ENCODE assay signal across 16 cellular contexts in genomic region chr12:111819191-111820158, GRCh38. TPM values are rescaled to one million over a fixed set of nuclear protein-coding genes. Genes with fewer than 3 reads are reported as not detected.
A peak's percentile ranks its signal among the peaks of the same experiment; 100 is the strongest.
DNase-seq lines count a peak whose midpoint lies in the region; ATAC-seq, FAIRE-seq and TF ChIP-seq lines count a peak whose summit lies in the region.
"Had no signal": no experiment of that assay in that cellular context is flagged by ENCODE, and none has a peak within 500 bp of the region (broad histone marks: within the 10 kb centered on the region; RNA-seq: fewer than 3 reads in every experiment).

No MANE protein-coding gene starts in this region.

- no peak overlapping the region for H2AFZ ChIP-seq in GM12878 (ENCODE audit: control insufficient read depth, low read depth, low read length)

- no peaks in the 10 kb centered on the region for H3K36me3 ChIP-seq in GM12878 (ENCODE audit: control insufficient read depth in 2 of 2, insufficient read depth in 2 of 2, low read length in 1 of 2)
- H3K36me3 ChIP-seq in psoas muscle (ENCODE audit: insufficient read depth in 1 of 2, low read depth in 1 of 2) = no peaks in the 10 kb centered on the region
- H3K36me3 ChIP-seq in spleen = no peaks in the 10 kb centered on the region

- H3K36me3 Mint-ChIP-seq in HFFc6 (ENCODE audit: low read depth) = no peaks in the 10 kb centered on the region

- H3K9me3 ChIP-seq in GM12878 (replicated peaks; ENCODE audit: control insufficient read depth, insufficient read depth, low read length) (no peaks in the 10 kb centered on the region), psoas muscle (no peaks in the 10 kb centered on the region), spleen (no peaks in the 10 kb centered on the region)

- POLR2A ChIA-PET in GM12878 (lab: Charles Lee) = no interaction called here

- H4K20me1 ChIP-seq in GM12878 (ENCODE audit: control insufficient read depth, insufficient read depth) = no peaks in the 10 kb centered on the region

- TF ChIP-seq RAD21 in GM12878 (IDR thresholded peaks at IDR 0.05; ENCODE audit: insufficient read depth, low read depth, low read length) = no peak

- no peak overlapping the region for H3K27ac ChIP-seq in GM12878 (ENCODE audit: control insufficient read depth, insufficient read depth)
- H3K27ac ChIP-seq in psoas muscle = peak overlapping the region; percentile 37
- H3K27ac ChIP-seq in spleen = no peak overlapping the region

- no peak for TF ChIP-seq EP300 in GM12878 (IDR thresholded peaks at IDR 0.05; ENCODE audit: borderline replicate concordance in 1 of 2, control insufficient read depth in 1 of 2, low read depth in 2 of 2, low read length in 2 of 2)

- TF ChIP-seq POLR2A in GM12878 (IDR thresholded peaks at IDR 0.05; ENCODE audit: low read depth, low read length) (no peak), spleen (IDR thresholded peaks at IDR 0.05) (no peak)

- peaks cover 22% of the 10 kb centered on the region for H3K27me3 Mint-ChIP-seq in HFFc6 (ENCODE audit: insufficient read depth)
- H3K27me3 Mint-ChIP-seq: activated naive CD8-positive, alpha-beta T cell treated with anti-CD3 and anti-CD28 coated beads, Interleukin-2, amount 50 U/mL, for 24 hours; progenitor cell of endocrine pancreas had no signal

- SMC1A ChIA-PET in GM12878 (lab: Charles Lee; ENCODE audit: uncharacterized antibody, unreplicated experiment) = interaction anchor here (1.2 to 1.3 kb wide), 2 partner anchors 57 to 65 kb away, joined by 3 to 4 read pairs; no protein-coding TSS in a partner anchor

- H3K9ac ChIP-seq in GM12878 (ENCODE audit: control insufficient read depth, insufficient read depth, low read length) = no peak overlapping the region

- ATAC-seq in GM12878 (no peak), psoas muscle (peak in 3 of 4 donors; percentile 22 to 60 (median 56))
- ATAC-seq: activated naive CD8-positive, alpha-beta T cell treated with anti-CD3 and anti-CD28 coated beads, Interleukin-2, amount 50 U/mL, for 24 hours had no signal

- FAIRE-seq in GM12878 (lab: Jason Lieb, UNC) = no peak
- no peak for FAIRE-seq in RCC 7860 (lab: Jason Lieb, UNC)
- FAIRE-seq: islet of Langerhans had no signal

- no peak for TF ChIP-seq CTCF in HFFc6 (IDR thresholded peaks at IDR 0.05)
- no peak for TF ChIP-seq CTCF in GM12878 (IDR thresholded peaks at IDR 0.05 in 2 of 3, conservative IDR thresholded peaks at IDR 0.05 in 1 of 3; ENCODE audit: control insufficient read depth in 2 of 3, extremely low read depth in 1 of 3, insufficient read depth in 1 of 3, low read depth in 3 of 3, low read length in 3 of 3)
- no peak for TF ChIP-seq CTCF in psoas muscle (IDR thresholded peaks at IDR 0.05)
- TF ChIP-seq CTCF in spleen (IDR thresholded peaks at IDR 0.05 in 8 of 11, conservative IDR thresholded peaks at IDR 0.05 in 3 of 11) = no peak

- RAD21 ChIA-PET in GM12878 (lab: Charles Lee; ENCODE audit: unreplicated experiment) = interaction anchor here (1.6 kb wide), 1 partner anchor 66 kb away, joined by 4 read pairs; no protein-coding TSS in a partner anchor

- no peak overlapping the region for H3K4me2 ChIP-seq in GM12878 (ENCODE audit: control insufficient read depth, insufficient read depth)

- no peaks in the 10 kb centered on the region for H3K4me1 ChIP-seq in GM12878 (ENCODE audit: control insufficient read depth, insufficient read depth, low read length)
- no peaks in the 10 kb centered on the region for H3K4me1 ChIP-seq in psoas muscle
- H3K4me1 ChIP-seq in spleen = peaks cover 0 to 21% (median 2%) of the 10 kb centered on the region in 6 donors

- WGBS in GM12878 (ENCODE audit: insufficient coverage, insufficient replicate concordance, low lambda C conversion rate, missing lambda C conversion rate) = 67% methylated on average over 6 of the region's 6 CpGs
- 24 to 34% (median 26%) methylated on average over 6 of the region's 6 CpGs for WGBS in psoas muscle, 3 donors
- 79 to 87% (median 80%) methylated on average over 6 of the region's 6 CpGs for WGBS in spleen, 5 donors

- H3K4me3 ChIP-seq in GM12878 = no peak overlapping the region
- no peak overlapping the region for H3K4me3 ChIP-seq in psoas muscle
- H3K4me3 ChIP-seq in spleen = no peak overlapping the region

- H3K4me3 Mint-ChIP-seq in HFFc6 = no peak overlapping the region
- H3K4me3 Mint-ChIP-seq: activated naive CD8-positive, alpha-beta T cell treated with anti-CD3 and anti-CD28 coated beads, Interleukin-2, amount 50 U/mL, for 24 hours; activated T-cell treated with anti-CD3 and anti-CD28 coated beads, Interleukin-2, amount 50 U/mL, for 24 hours had no signal

- CTCF ChIA-PET in GM12878 (lab: Yijun Ruan, JAX) = interaction anchor here (1.1 to 1.6 kb wide), 2 partner anchors 66 to 68 kb away, joined by 3 to 5 read pairs; no protein-coding TSS in a partner anchor

- no peaks in the 10 kb centered on the region for H3K9me3 Mint-ChIP-seq in HFFc6
- H3K9me3 Mint-ChIP-seq: activated naive CD8-positive, alpha-beta T cell treated with anti-CD3 and anti-CD28 coated beads, Interleukin-2, amount 50 U/mL, for 24 hours; activated T-cell treated with anti-CD3 and anti-CD28 coated beads, Interleukin-2, amount 50 U/mL, for 24 hours had no signal

- intact Hi-C loops in GM12878 (cut with micrococcal nuclease; ENCODE audit: unreplicated experiment) = no loop called here
- intact Hi-C loops in psoas muscle (cut with DNase I) = no loop called here
- intact Hi-C loops in spleen (cut with DNase I; ENCODE audit: low total_unique reads) = no loop called here

- DNase-seq in HFFc6 (peak; percentile 8), NCI-H146 treated with DMSO at 0.1 percent for 48 hours (lab: John Stamatoyannopoulos, UW; ENCODE audit: unreplicated experiment) (peak; percentile 82), GM12878 (ENCODE audit: low read depth, low spot score) (no peak), psoas muscle (no peak), spleen (no peak), NK-92 (lab: John Stamatoyannopoulos, UW; ENCODE audit: unreplicated experiment) (no peak), RCC 7860 (ENCODE audit: low spot score) (no peak)
- DNase-seq: activated CD4-positive, alpha-beta T cell treated with anti-CD3 and anti-CD28 coated beads for 48 hours; activated naive CD8-positive, alpha-beta T cell treated with anti-CD3 and anti-CD28 coated beads, Interleukin-2, amount 50 U/mL, for 24 hours; activated T-cell treated with anti-CD3 and anti-CD28 coated beads, Interleukin-2, amount 50 U/mL, for 24 hours; central memory CD4-positive, alpha-beta T cell; glutamatergic neuron; NCI-H446 treated with DMSO at 0.1 percent for 48 hours; T-helper 9 cell had no signal

- in situ Hi-C loops in GM12878 (cut with MboI) = loop anchor here (10.0 kb wide), 1 partner anchor 65 kb away; no protein-coding TSS in a partner anchor

- peaks cover 10% of the 10 kb centered on the region; the same call in 1 of the 2 replicates for H3K4me1 Mint-ChIP-seq in HFFc6 (ENCODE audit: low read depth)
- H3K4me1 Mint-ChIP-seq: activated naive CD8-positive, alpha-beta T cell treated with anti-CD3 and anti-CD28 coated beads, Interleukin-2, amount 50 U/mL, for 24 hours had no signal

- no TSS peak for BruUV-seq in GM12878 (replicated peaks; lab: Mats Ljungman, UMichigan)

- no peak overlapping the region for H3K27ac Mint-ChIP-seq in HFFc6
- H3K27ac Mint-ChIP-seq: activated naive CD8-positive, alpha-beta T cell treated with anti-CD3 and anti-CD28 coated beads, Interleukin-2, amount 50 U/mL, for 24 hours; activated T-cell treated with anti-CD3 and anti-CD28 coated beads, Interleukin-2, amount 50 U/mL, for 24 hours; progenitor cell of endocrine pancreas had no signal

- H3K79me2 ChIP-seq in GM12878 (ENCODE audit: control insufficient read depth, insufficient read depth, low read length) = no peaks in the 10 kb centered on the region

- H3K27me3 ChIP-seq in GM12878 (replicated peaks in 1 of 2; ENCODE audit: control insufficient read depth in 2 of 2, insufficient read depth in 2 of 2, low read length in 1 of 2) (peaks cover 0 to 2% of the 10 kb centered on the region in 2 experiments; a peak in 1 of 4 replicates), psoas muscle (ENCODE audit: insufficient read depth in 3 of 3, low read length in 2 of 3) (no peaks in the 10 kb centered on the region), spleen (replicated peaks in 1 of 7) (no peaks in the 10 kb centered on the region)

RNA-seq across cellular contexts. Expression of gene MAPKAPK5, which starts 22.6 kb away (rescaled TPM):
- 10 to 100 TPM; 31.2 to 36.7 (median 34.1) TPM for total RNA-seq in HFFc6 (2021; fragmentation: NEBNext Ultra II Directional; extraction: Animal tissue kit (Norgen Biotek cat#: 25700))
- total RNA-seq in GM12878 (2013; cell fraction: nucleolus; rRNA removed) = 146 and 153 TPM in 2 replicates
- total RNA-seq in GM12878 (2014; rRNA removed) (45.4 and 46.8 TPM in 2 replicates), GM12878 (2014; rRNA removed; fragmentation: Illumina TruSeq; extraction: Trizol) (40.8 and 42.5 TPM in 2 replicates), GM12878 (2021) (45.6 and 54.3 TPM in 2 replicates), psoas muscle (10 to 100 TPM; 23.9 to 36.0 (median 31.0) TPM), spleen (10 to 100 TPM; 35.1 to 56.4 (median 45.2) TPM)
- 15.0 TPM for polyA plus RNA-seq in GM12878 (2011; ENCODE audit: low read depth)
- polyA plus RNA-seq in GM12878 (2011; rRNA removed) (50.4 and 50.6 TPM in 2 replicates), GM12878 (2014; fragmentation: Illumina TruSeq; extraction: Trizol) (39.7 and 39.9 TPM in 2 replicates), GM12878 (2014; fragmentation: Nextera tagmentation; extraction: Ambion mirVana) (10 to 100 TPM; 12.6 to 14.4 TPM), GM12878 (2014; rRNA removed) (42.2 and 48.6 TPM in 2 replicates), GM12878 (2016; fragmentation: Nextera tagmentation; extraction: Ambion mirVana) (10 to 100 TPM; 35.8 to 52.9 TPM), psoas muscle (10 to 100 TPM; 21.7 to 41.2 (median 39.8) TPM), spleen (10 to 100 TPM; 12.7 to 17.3 (median 14.2) TPM)
- 37.6 and 40.2 TPM in 2 replicates for polyA plus RNA-seq in GM12878 (2011; cell fraction: cytosol; rRNA removed)
- polyA plus RNA-seq in GM12878 (2011; cell fraction: nucleus; rRNA removed) = 58.5 and 67.3 TPM in 2 replicates
- 17.6 and 23.2 TPM in 2 replicates for polyA plus RNA-seq in GM12878 (2012)
- polyA minus RNA-seq in GM12878 (2011; rRNA and poly(A)+ RNA removed) = 45.6 and 55.0 TPM in 2 replicates
- polyA minus RNA-seq in GM12878 (2011; cell fraction: cytosol; rRNA and poly(A)+ RNA removed) = 10.3 and 16.3 TPM in 2 replicates
- 26.6 and 43.9 TPM in 2 replicates for polyA minus RNA-seq in GM12878 (2011; cell fraction: nucleus; rRNA and poly(A)+ RNA removed)

RNA-seq across cellular contexts. Expression of gene ALDH2, which starts 52.7 kb away (rescaled TPM):
- total RNA-seq in HFFc6 (2021; fragmentation: NEBNext Ultra II Directional; extraction: Animal tissue kit (Norgen Biotek cat#: 25700)) = 10 to 100 TPM; 12.1 to 43.3 (median 15.8) TPM
- total RNA-seq in GM12878 (2013; cell fraction: nucleolus; rRNA removed) = 1.4 and 2.4 TPM in 2 replicates
- total RNA-seq in GM12878 (2014; rRNA removed) (11.9 and 12.2 TPM in 2 replicates), GM12878 (2014; rRNA removed; fragmentation: Illumina TruSeq; extraction: Trizol) (4.5 and 4.8 TPM in 2 replicates), GM12878 (2021) (15.2 and 16.6 TPM in 2 replicates), psoas muscle (100 to 1,000 TPM; 135 to 212 (median 158) TPM), spleen (10 to 100 TPM; 47.0 to 78.9 (median 53.5) TPM)
- polyA plus RNA-seq in GM12878 (2011; ENCODE audit: low read depth) = 4.5 TPM
- polyA plus RNA-seq in GM12878 (2011; rRNA removed) (1.4 TPM in 2 replicates), GM12878 (2014; fragmentation: Illumina TruSeq; extraction: Trizol) (5.9 and 7.7 TPM in 2 replicates), GM12878 (2014; fragmentation: Nextera tagmentation; extraction: Ambion mirVana) (1 to 10 TPM; 1.8 to 4.9 TPM), GM12878 (2014; rRNA removed) (16.2 and 16.4 TPM in 2 replicates), GM12878 (2016; fragmentation: Nextera tagmentation; extraction: Ambion mirVana) (10 to 100 TPM in 1 of 2 experiments, 1 to 10 TPM in 1; 9.7 to 12.4 TPM), psoas muscle (100 to 1,000 TPM in 1 of 3 donors, 10 to 100 TPM in 2; 66.6 to 129 (median 90.4) TPM), spleen (10 to 100 TPM; 30.8 to 33.4 (median 32.7) TPM)
- polyA plus RNA-seq in GM12878 (2011; cell fraction: cytosol; rRNA removed) = 1.1 and 1.7 TPM in 2 replicates
- polyA plus RNA-seq in GM12878 (2011; cell fraction: nucleus; rRNA removed) = 3.8 and 5.1 TPM in 2 replicates
- polyA plus RNA-seq in GM12878 (2012) = 10.4 and 17.1 TPM in 2 replicates
- 0.22 and 1.1 TPM in 2 replicates for polyA minus RNA-seq in GM12878 (2011; rRNA and poly(A)+ RNA removed)
- not detected in 2 replicates for polyA minus RNA-seq in GM12878 (2011; cell fraction: cytosol; rRNA and poly(A)+ RNA removed)
- polyA minus RNA-seq in GM12878 (2011; cell fraction: nucleus; rRNA and poly(A)+ RNA removed) = 0.48 and 1.1 TPM in 2 replicates

Comparison
In these comparisons a context has a peak if more than half of its experiments do, and no peak if none do; other contexts are left out.
1. DNase-seq: peak in HFFc6 (single experiment) and NCI-H146 treated with DMSO at 0.1 percent for 48 hours (single experiment); none in GM12878 (single experiment), psoas muscle (0 of 2), spleen (single experiment), NK-92 (single experiment) and RCC 7860 (single experiment).